Comparison of ENCODE assay signal across 22 cellular contexts in genomic region chrX:47797084-47797483, GRCh38.
"Had no signal": no experiment of that assay in that cellular context is flagged by ENCODE, and none has a peak within 500 bp of the region (broad histone marks: within the 10 kb centered on the region; RNA-seq: fewer than 3 reads in every experiment).

No MANE protein-coding gene starts in this region.

- H3K4me1 Mint-ChIP-seq: activated CD4-positive, alpha-beta T cell treated with anti-CD3 and anti-CD28 coated beads, Interleukin-2, amount 10 ng/mL, durations not matched to agents 24 days and 14 days; activated naive CD8-positive, alpha-beta T cell treated with anti-CD3 and anti-CD28 coated beads for 36 hours; brain; memory B cell had no signal

- ATAC-seq: activated CD8-positive, alpha-beta T cell treated with anti-CD3 and anti-CD28 coated beads, Interleukin-2, amount 10 ng/mL, durations not matched to agents 7 days and 5 days; activated T-cell treated with anti-CD3 and anti-CD28 coated beads, Interleukin-2, amount 50 U/mL, for 72 hours; effector memory CD8-positive, alpha-beta T cell; left lung; natural killer cell treated with Interleukin-12 subunit alpha and Interleukin-12 subunit beta and Interleukin-15 and Interleukin-18, amount 100 ng/mL, for 72 hours had no signal

- H3K27ac ChIP-seq: hepatocyte, left lung, right lobe of liver, stomach, thoracic aorta had no signal

- H3K4me3 ChIP-seq: hepatocyte, left lung, right lobe of liver, stomach, thoracic aorta had no signal

- DNase-seq: activated CD4-positive, alpha-beta T cell treated with anti-CD3 and anti-CD28 coated beads, Interleukin-2, amount 10 ng/mL, durations not matched to agents 24 days and 14 days; activated CD4-positive, CD25-positive, alpha-beta regulatory T cell; activated CD8-positive, alpha-beta memory T cell treated with anti-CD3 and anti-CD28 coated beads, Interleukin-2, amount 50 U/mL, for 48 hours; activated CD8-positive, alpha-beta T cell treated with anti-CD3 and anti-CD28 coated beads, Interleukin-2, amount 10 ng/mL, durations not matched to agents 7 days and 5 days; activated gamma-delta T cell treated with Interleukin-2 at 50 U/mL for 16 hours; activated naive CD8-positive, alpha-beta T cell treated with anti-CD3 and anti-CD28 coated beads for 36 hours; activated T-cell treated with anti-CD3 and anti-CD28 coated beads, Interleukin-2, amount 50 U/mL, for 72 hours; amygdala; cerebellar nuclear complex; dermis blood vessel endothelial cell; effector memory CD8-positive, alpha-beta T cell; islet precursor cell; left lung; right lobe of liver; stimulated activated CD4-positive, alpha-beta T cell treated with anti-CD3 and anti-CD28 coated beads, Interleukin-2, amount 100 ng/mL, for 24 hours; stomach had no signal

- H3K9me3 Mint-ChIP-seq: activated CD4-positive, alpha-beta T cell treated with anti-CD3 and anti-CD28 coated beads, Interleukin-2, amount 10 ng/mL, durations not matched to agents 24 days and 14 days; activated naive CD8-positive, alpha-beta T cell treated with anti-CD3 and anti-CD28 coated beads for 36 hours; activated T-cell treated with anti-CD3 and anti-CD28 coated beads, Interleukin-2, amount 50 U/mL, for 72 hours; effector memory CD8-positive, alpha-beta T cell; memory B cell; natural killer cell treated with Interleukin-12 subunit alpha and Interleukin-12 subunit beta and Interleukin-15 and Interleukin-18, amount 100 ng/mL, for 72 hours had no signal

- H3K27me3 Mint-ChIP-seq: activated naive CD8-positive, alpha-beta T cell treated with anti-CD3 and anti-CD28 coated beads for 36 hours; memory B cell; progenitor cell of endocrine pancreas had no signal

- H3K4me2 ChIP-seq: hepatocyte had no signal

- H3K27me3 ChIP-seq: hepatocyte, left lung, stomach had no signal

- H3K9me3 ChIP-seq: left lung, right lobe of liver, stomach, thoracic aorta had no signal

- H3K79me2 ChIP-seq: hepatocyte had no signal

- H3K4me3 Mint-ChIP-seq: activated CD4-positive, alpha-beta T cell treated with anti-CD3 and anti-CD28 coated beads, Interleukin-2, amount 10 ng/mL, durations not matched to agents 24 days and 14 days; activated CD8-positive, alpha-beta T cell treated with anti-CD3 and anti-CD28 coated beads, Interleukin-2, amount 10 ng/mL, durations not matched to agents 7 days and 5 days; activated naive CD8-positive, alpha-beta T cell treated with anti-CD3 and anti-CD28 coated beads for 36 hours; activated T-cell treated with anti-CD3 and anti-CD28 coated beads, Interleukin-2, amount 50 U/mL, for 72 hours; brain; effector memory CD8-positive, alpha-beta T cell; memory B cell; natural killer cell treated with Interleukin-12 subunit alpha and Interleukin-12 subunit beta and Interleukin-15 and Interleukin-18, amount 100 ng/mL, for 72 hours had no signal

- H3K27ac Mint-ChIP-seq: activated CD4-positive, alpha-beta T cell treated with anti-CD3 and anti-CD28 coated beads, Interleukin-2, amount 10 ng/mL, durations not matched to agents 24 days and 14 days; activated CD8-positive, alpha-beta T cell treated with anti-CD3 and anti-CD28 coated beads, Interleukin-2, amount 10 ng/mL, durations not matched to agents 7 days and 5 days; activated naive CD8-positive, alpha-beta T cell treated with anti-CD3 and anti-CD28 coated beads for 36 hours; activated T-cell treated with anti-CD3 and anti-CD28 coated beads, Interleukin-2, amount 50 U/mL, for 72 hours; effector memory CD8-positive, alpha-beta T cell; memory B cell; natural killer cell treated with Interleukin-12 subunit alpha and Interleukin-12 subunit beta and Interleukin-15 and Interleukin-18, amount 100 ng/mL, for 72 hours; progenitor cell of endocrine pancreas had no signal

- H3K36me3 ChIP-seq: left lung, right lobe of liver, stomach, thoracic aorta had no signal

- H3K4me1 ChIP-seq: left lung, right lobe of liver, stomach had no signal

- H2AFZ ChIP-seq: hepatocyte had no signal

- H3K36me3 Mint-ChIP-seq: activated naive CD8-positive, alpha-beta T cell treated with anti-CD3 and anti-CD28 coated beads for 36 hours; brain; memory B cell; natural killer cell treated with Interleukin-12 subunit alpha and Interleukin-12 subunit beta and Interleukin-15 and Interleukin-18, amount 100 ng/mL, for 72 hours had no signal
